In the genomic region with DNA sequence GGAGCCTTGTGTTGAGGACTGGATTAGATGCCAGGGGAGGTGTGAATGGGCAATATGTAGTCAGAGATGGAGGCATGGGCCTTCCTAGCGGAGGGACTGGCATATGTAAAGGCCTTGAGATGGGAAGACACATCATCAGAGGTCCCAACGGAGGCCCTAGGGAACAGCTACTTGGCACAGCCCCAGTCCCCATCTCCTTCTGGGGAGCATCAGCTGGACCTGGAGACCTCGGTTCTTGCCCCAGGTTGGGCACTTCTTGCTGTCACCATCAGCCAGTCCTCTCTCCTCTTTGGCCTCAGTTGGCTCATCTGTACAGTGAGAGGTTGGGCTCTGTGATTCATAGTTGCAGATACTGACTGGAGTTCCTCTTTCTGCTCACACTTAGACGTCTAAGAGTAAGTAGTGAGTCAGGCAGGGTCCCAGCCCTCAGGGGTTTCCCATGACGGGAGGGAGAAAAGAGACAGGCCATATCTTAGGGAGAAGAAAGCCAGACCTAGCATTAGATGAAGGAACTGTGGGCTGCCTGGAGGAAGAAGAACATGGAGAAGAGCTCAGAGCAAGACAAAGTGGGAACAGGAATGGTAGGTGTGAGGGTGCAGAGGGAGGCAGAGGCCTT, we compare ENCODE assay signal across 9 cellular contexts. TPM values are rescaled to one million over a fixed set of nuclear protein-coding genes. Genes with fewer than 3 reads are reported as not detected.
DNase-seq lines count a peak whose midpoint lies in the region; ATAC-seq and TF ChIP-seq lines count a peak whose summit lies in the region.
"Had no signal": no experiment of that assay in that cellular context is flagged by ENCODE, and none has a peak within 500 bp of the region (broad histone marks: within the 10 kb centered on the region; RNA-seq: fewer than 3 reads in every experiment).

No MANE protein-coding gene starts in this region.

- no peaks in the 10 kb centered on the region for H3K27me3 Mint-ChIP-seq in activated T-cell treated with anti-CD3 and anti-CD28 coated beads, Interleukin-2, amount 50 U/mL, for 24 hours
- H3K27me3 Mint-ChIP-seq in dendritic cell treated with granulocyte-macrophage colony-stimulating factor and Interleukin-4, amounts not matched to agents 40 ng/mL and 50 ng/mL, for 4 days: peaks cover 16% of the 10 kb centered on the region
- H3K27me3 Mint-ChIP-seq in WTC11 (ENCODE audit: low read depth): peaks cover 16% of the 10 kb centered on the region

- CTCF ChIA-PET in WTC11 (lab: Charles Lee): no interaction called here

- TF ChIP-seq CTCF in WTC11 (IDR thresholded peaks at IDR 0.05): no peak; the same call in 1 of the 2 replicates

- POLR2A ChIA-PET in WTC11 (lab: Charles Lee): no interaction called here

- intact Hi-C loops in dendritic cell treated with granulocyte-macrophage colony-stimulating factor and Interleukin-4, amounts not matched to agents 40 ng/mL and 50 ng/mL, for 4 days (cut with micrococcal nuclease): loop anchor here (1.0 kb wide), 1 partner anchor 12 kb away; no protein-coding TSS in a partner anchor
- intact Hi-C loops in sciatic nerve (cut with DNase I): no loop called here

- H3K27ac Mint-ChIP-seq in activated T-cell treated with anti-CD3 and anti-CD28 coated beads, Interleukin-2, amount 50 U/mL, for 24 hours: peak overlapping the region; percentile 28
- H3K27ac Mint-ChIP-seq in dendritic cell treated with granulocyte-macrophage colony-stimulating factor and Interleukin-4, amounts not matched to agents 40 ng/mL and 50 ng/mL, for 4 days: peak overlapping the region; percentile 80
- H3K27ac Mint-ChIP-seq in stimulated activated effector memory CD8-positive, alpha-beta T cell treated with anti-CD3 and anti-CD28 coated beads, Interleukin-12 subunit alpha, Interleukin-12 subunit beta, amount 100 ng/mL, for 72 hours: peak overlapping the region; percentile 49
- H3K27ac Mint-ChIP-seq in WTC11: no peak overlapping the region

- H3K4me1 Mint-ChIP-seq in activated T-cell treated with anti-CD3 and anti-CD28 coated beads, Interleukin-2, amount 50 U/mL, for 24 hours (ENCODE audit: low read depth): peaks cover 43% of the 10 kb centered on the region
- peaks cover 61% of the 10 kb centered on the region for H3K4me1 Mint-ChIP-seq in dendritic cell treated with granulocyte-macrophage colony-stimulating factor and Interleukin-4, amounts not matched to agents 40 ng/mL and 50 ng/mL, for 4 days (ENCODE audit: low read depth)
- peaks cover 61% of the 10 kb centered on the region for H3K4me1 Mint-ChIP-seq in stimulated activated effector memory CD8-positive, alpha-beta T cell treated with anti-CD3 and anti-CD28 coated beads, Interleukin-12 subunit alpha, Interleukin-12 subunit beta, amount 100 ng/mL, for 72 hours
- H3K4me1 Mint-ChIP-seq in WTC11: peaks cover 24% of the 10 kb centered on the region

- peak; percentile 52 for DNase-seq in activated T-cell treated with anti-CD3 and anti-CD28 coated beads, Interleukin-2, amount 50 U/mL, for 24 hours
- DNase-seq in activated T-cell treated with anti-CD3 and anti-CD28 coated beads, Interleukin-2, amount 50 U/mL, for 1 hour: no peak
- DNase-seq in stimulated activated effector memory CD8-positive, alpha-beta T cell treated with anti-CD3 and anti-CD28 coated beads, Interleukin-12 subunit alpha, Interleukin-12 subunit beta, amount 100 ng/mL, for 72 hours (ENCODE audit: low spot score in 2 of 2): no peak
- DNase-seq in WTC11 (ENCODE audit: low spot score): no peak
- no peak for DNase-seq in sciatic nerve (ENCODE audit: low spot score)
- DNase-seq: left cardiac atrium had no signal

- peak; percentile 83 for ATAC-seq in stimulated activated effector memory CD8-positive, alpha-beta T cell treated with anti-CD3 and anti-CD28 coated beads, Interleukin-12 subunit alpha, Interleukin-12 subunit beta, amount 100 ng/mL, for 72 hours
- ATAC-seq in GM18873 (IDR thresholded peaks at IDR 0.05; ENCODE audit: low FRiP score, unreplicated experiment) (no peak), WTC11 (no peak), sciatic nerve (no peak)

- 0 out of 2 replicates have a peak, but pooled peaks have one; percentile 19 for TF ChIP-seq POLR2A in Raji (IDR thresholded peaks at IDR 0.05; ENCODE audit: insufficient read depth, low read depth, low read length)

- peaks cover 4% of the 10 kb centered on the region for H3K36me3 Mint-ChIP-seq in activated T-cell treated with anti-CD3 and anti-CD28 coated beads, Interleukin-2, amount 50 U/mL, for 24 hours (ENCODE audit: low read depth)
- H3K36me3 Mint-ChIP-seq in dendritic cell treated with granulocyte-macrophage colony-stimulating factor and Interleukin-4, amounts not matched to agents 40 ng/mL and 50 ng/mL, for 4 days (ENCODE audit: low read depth): no peaks in the 10 kb centered on the region
- H3K36me3 Mint-ChIP-seq in stimulated activated effector memory CD8-positive, alpha-beta T cell treated with anti-CD3 and anti-CD28 coated beads, Interleukin-12 subunit alpha, Interleukin-12 subunit beta, amount 100 ng/mL, for 72 hours: peaks cover 13% of the 10 kb centered on the region
- peaks cover 2% of the 10 kb centered on the region for H3K36me3 Mint-ChIP-seq in WTC11

- H3K9me3 Mint-ChIP-seq in activated T-cell treated with anti-CD3 and anti-CD28 coated beads, Interleukin-2, amount 50 U/mL, for 24 hours: no peaks in the 10 kb centered on the region
- no peaks in the 10 kb centered on the region for H3K9me3 Mint-ChIP-seq in dendritic cell treated with granulocyte-macrophage colony-stimulating factor and Interleukin-4, amounts not matched to agents 40 ng/mL and 50 ng/mL, for 4 days
- H3K9me3 Mint-ChIP-seq in stimulated activated effector memory CD8-positive, alpha-beta T cell treated with anti-CD3 and anti-CD28 coated beads, Interleukin-12 subunit alpha, Interleukin-12 subunit beta, amount 100 ng/mL, for 72 hours: no peaks in the 10 kb centered on the region
- H3K9me3 Mint-ChIP-seq in WTC11: no peaks in the 10 kb centered on the region

- H3K4me3 Mint-ChIP-seq in activated T-cell treated with anti-CD3 and anti-CD28 coated beads, Interleukin-2, amount 50 U/mL, for 24 hours: no peak overlapping the region
- no peak overlapping the region for H3K4me3 Mint-ChIP-seq in dendritic cell treated with granulocyte-macrophage colony-stimulating factor and Interleukin-4, amounts not matched to agents 40 ng/mL and 50 ng/mL, for 4 days
- peak overlapping the region; percentile 4 for H3K4me3 Mint-ChIP-seq in stimulated activated effector memory CD8-positive, alpha-beta T cell treated with anti-CD3 and anti-CD28 coated beads, Interleukin-12 subunit alpha, Interleukin-12 subunit beta, amount 100 ng/mL, for 72 hours
- H3K4me3 Mint-ChIP-seq in WTC11: no peak overlapping the region

TF ChIP-seq in WTC11, 78 proteins besides CTCF, POLR2A, EP300 and RAD21 (continues in another document):
- TF ChIP-seq ZNF317 (CRISPR knock-in tag; IDR thresholded peaks at IDR 0.05; ENCODE audit: borderline replicate concordance, low read depth) (no peak), CBFB (CRISPR knock-in tag; IDR thresholded peaks at IDR 0.05; ENCODE audit: low read depth) (no peak), FOXP4 (CRISPR knock-in tag; IDR thresholded peaks at IDR 0.05) (no peak), NFYB (CRISPR knock-in tag; conservative IDR thresholded peaks at IDR 0.05; ENCODE audit: low read depth) (no peak), ZNF425 (CRISPR knock-in tag; conservative IDR thresholded peaks at IDR 0.05) (no peak)

RNA-seq across cellular contexts. Expression of gene MARCKSL1, which starts 3.4 kb away (rescaled TPM):
- total RNA-seq in WTC11 (2021) (442 to 450 TPM (median 443 TPM) in 3 replicates), sciatic nerve (126 TPM)

RNA-seq across cellular contexts. Expression of gene FAM229A, which starts 22.8 kb away (rescaled TPM):
- total RNA-seq in WTC11 (2021) (6.7 to 10.4 TPM (median 9.4 TPM) in 3 replicates), sciatic nerve (12.0 TPM)

RNA-seq across cellular contexts. Expression of gene TSSK3, which starts 22.9 kb away (rescaled TPM):
- total RNA-seq in WTC11 (2021): 1.2 to 2.9 TPM (median 1.7 TPM) in 3 replicates
- total RNA-seq in sciatic nerve: 5.1 TPM

RNA-seq across cellular contexts. Expression of gene HDAC1, which starts 47.6 kb away (rescaled TPM):
- total RNA-seq in WTC11 (2021) (108 to 120 TPM (median 119 TPM) in 3 replicates), sciatic nerve (54.7 TPM)

RNA-seq across cellular contexts. Expression of gene BSDC1, which starts 54.8 kb away (rescaled TPM):
- total RNA-seq in WTC11 (2021): 42.4 to 44.3 TPM (median 43.6 TPM) in 3 replicates
- 83.1 TPM for total RNA-seq in sciatic nerve
